Comparison of ENCODE assay signal across 33 cellular contexts in genomic region chr3:124443446-124443845, GRCh38.
A peak's percentile ranks its signal among the peaks of the same experiment; 100 is the strongest.
DNase-seq lines count a peak whose midpoint lies in the region; ATAC-seq and TF ChIP-seq lines count a peak whose summit lies in the region.
"Had no signal": no experiment of that assay in that cellular context is flagged by ENCODE, and none has a peak within 500 bp of the region (broad histone marks: within the 10 kb centered on the region; RNA-seq: fewer than 3 reads in every experiment).

No MANE protein-coding gene starts in this region.

- no peak overlapping the region for H3K4me3 Mint-ChIP-seq in neural crest cell
- H3K4me3 Mint-ChIP-seq: B cell; CD14-positive monocyte; CD4-positive, alpha-beta memory T cell; CD4-positive, alpha-beta T cell; CD4-positive, CD25-positive, alpha-beta regulatory T cell; CD8-positive, alpha-beta memory T cell; CD8-positive, alpha-beta T cell had no signal

- H3K27me3 Mint-ChIP-seq in neural crest cell (ENCODE audit: low read depth) = no peaks in the 10 kb centered on the region

- H3K27ac ChIP-seq in dorsolateral prefrontal cortex (peak overlapping the region in 40 of 59 donors; percentile 10 to 85 (median 65)), temporal lobe (ENCODE audit: low read depth, low read length) (peak overlapping the region; percentile 36)
- H3K27ac ChIP-seq: 22Rv1; A549; BLaER1; BLaER1 treated with 17β-estradiol and CSF1 and Interleukin-3, amounts not matched to agents 10 nM and 100 nM; C4-2B had no signal

- H3K27me3 ChIP-seq in dorsolateral prefrontal cortex = no peaks in the 10 kb centered on the region
- H3K27me3 ChIP-seq: BE2C; BLaER1; BLaER1 treated with 17β-estradiol and CSF1 and Interleukin-3, amounts not matched to agents 10 nM and 100 nM had no signal

- no peak overlapping the region for H3K4me3 ChIP-seq in dorsolateral prefrontal cortex
- H3K4me3 ChIP-seq: A549; BLaER1; BLaER1 treated with 17β-estradiol and CSF1 and Interleukin-3, amounts not matched to agents 10 nM and 100 nM had no signal

- no peak for ATAC-seq in GM21360 (IDR thresholded peaks at IDR 0.05; ENCODE audit: unreplicated experiment)
- ATAC-seq: A549; CD8-positive, alpha-beta T cell had no signal

- DNase-seq in dorsolateral prefrontal cortex = peak in 2 of 10 donors; percentile 52 to 56
- no peak for DNase-seq in neural crest cell (ENCODE audit: low read depth, low spot score)
- no peak for DNase-seq in cerebellar nuclear complex (lab: John Stamatoyannopoulos, UW)
- no peak for DNase-seq in putamen (ENCODE audit: low spot score)
- DNase-seq: 8988T; ACHN; AML-193; BE2C; C1 segment of cervical spinal cord; Caco-2; Calu3; CD4-positive, alpha-beta memory T cell; CD4-positive, alpha-beta T cell; CD4-positive, CD25-positive, alpha-beta regulatory T cell; CD8-positive, alpha-beta memory T cell; CD8-positive, alpha-beta T cell; COR-L47; DMS 273 treated with DMSO at 0.1 percent for 48 hours; DMS153; DMS53; DMS79; DMS79 treated with DMSO at 0.1 percent for 48 hours; DND-41; EL had no signal

- TF ChIP-seq CTCF in dorsolateral prefrontal cortex (IDR thresholded peaks at IDR 0.05 in 54 of 56, conservative IDR thresholded peaks at IDR 0.05 in 2 of 56; ENCODE audit: low read depth in 1 of 56, partially characterized antibody in 56 of 56) (no peak), neural crest cell (conservative IDR thresholded peaks at IDR 0.05) (no peak)

- peaks cover 14% of the 10 kb centered on the region for H3K36me3 Mint-ChIP-seq in neural crest cell (ENCODE audit: low read depth)
- H3K36me3 Mint-ChIP-seq: CD14-positive monocyte; CD4-positive, alpha-beta memory T cell; CD4-positive, CD25-positive, alpha-beta regulatory T cell; CD8-positive, alpha-beta memory T cell; CD8-positive, alpha-beta T cell had no signal

- no peaks in the 10 kb centered on the region for H3K9me3 Mint-ChIP-seq in neural crest cell
- H3K9me3 Mint-ChIP-seq: CD4-positive, alpha-beta memory T cell; CD4-positive, alpha-beta T cell; CD4-positive, CD25-positive, alpha-beta regulatory T cell; CD8-positive, alpha-beta T cell had no signal

- intact Hi-C loops in dorsolateral prefrontal cortex (cut with DNase I) = loop anchor here in 1 of 2 donors (1.0 kb wide), 1 partner anchor 23 kb away; no protein-coding TSS in a partner anchor

- peak overlapping the region; percentile 46 for H3K27ac Mint-ChIP-seq in neural crest cell (ENCODE audit: unreplicated experiment)
- H3K27ac Mint-ChIP-seq: B cell; CD14-positive monocyte; CD4-positive, alpha-beta memory T cell; CD4-positive, alpha-beta T cell; CD4-positive, CD25-positive, alpha-beta regulatory T cell; CD8-positive, alpha-beta T cell had no signal

- peaks cover 16% of the 10 kb centered on the region for H3K4me1 Mint-ChIP-seq in neural crest cell
- H3K4me1 Mint-ChIP-seq: B cell; CD14-positive monocyte; CD4-positive, alpha-beta memory T cell; CD4-positive, CD25-positive, alpha-beta regulatory T cell; CD8-positive, alpha-beta memory T cell had no signal
